2 cellular contexts compared by ENCODE assay signal in the genomic region with DNA sequence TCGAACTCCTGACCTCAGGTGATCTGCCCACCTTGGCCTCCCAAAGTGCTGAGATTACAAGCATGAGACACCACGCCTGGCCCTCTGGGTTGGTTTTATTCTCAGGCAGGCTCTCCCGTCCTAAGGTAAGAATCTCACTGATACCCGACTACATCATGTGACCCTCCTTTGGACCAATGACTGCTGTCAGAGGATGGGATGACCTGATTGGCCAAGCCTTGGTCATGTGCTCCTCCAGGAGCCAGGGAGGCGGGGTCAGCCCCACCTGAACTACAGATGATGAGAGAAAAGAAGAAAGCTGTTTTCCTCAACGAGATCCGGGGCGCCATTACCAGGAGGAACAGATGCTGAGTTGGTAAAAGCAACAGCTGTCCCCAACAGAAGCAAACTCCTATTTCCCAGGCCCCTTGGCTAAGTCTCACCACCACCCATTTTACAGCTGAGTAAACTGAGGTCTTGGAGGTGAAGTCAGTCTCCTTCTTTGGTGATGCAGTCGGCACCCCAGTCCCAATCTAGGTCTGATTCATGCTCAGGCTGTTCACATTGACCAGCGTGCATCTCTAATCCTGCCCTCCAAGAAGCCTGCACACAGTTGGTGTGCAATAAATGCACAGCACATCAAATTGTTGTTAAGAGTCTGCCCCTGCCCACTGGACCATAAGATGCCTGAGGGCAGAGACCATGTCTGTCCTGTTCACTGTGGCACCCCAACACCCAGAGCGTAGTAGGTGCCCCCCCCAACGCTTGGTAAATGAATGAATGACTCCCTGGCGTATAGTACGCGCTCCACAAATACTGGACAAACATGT.
TF ChIP-seq lines count a peak whose summit lies in the region.

No MANE protein-coding gene starts in this region.

TF ChIP-seq in Ishikawa, 13 proteins besides CTCF, POLR2A, EP300 and RAD21 (continued from another document):
- TF ChIP-seq REST (IDR thresholded peaks at IDR 0.05; ENCODE audit: low read depth) (no peak), TCF12 (IDR thresholded peaks at IDR 0.05; ENCODE audit: low read depth) (no peak), CREB1 (IDR thresholded peaks at IDR 0.05; ENCODE audit: low read depth) (no peak), EGR1 (IDR thresholded peaks at IDR 0.05) (no peak), NFIC (IDR thresholded peaks at IDR 0.05) (no peak), YY1 (IDR thresholded peaks at IDR 0.05; ENCODE audit: low read depth) (no peak), ZBTB7A (IDR thresholded peaks at IDR 0.05; ENCODE audit: low read depth) (no peak)
- TF ChIP-seq, protein P1, sequence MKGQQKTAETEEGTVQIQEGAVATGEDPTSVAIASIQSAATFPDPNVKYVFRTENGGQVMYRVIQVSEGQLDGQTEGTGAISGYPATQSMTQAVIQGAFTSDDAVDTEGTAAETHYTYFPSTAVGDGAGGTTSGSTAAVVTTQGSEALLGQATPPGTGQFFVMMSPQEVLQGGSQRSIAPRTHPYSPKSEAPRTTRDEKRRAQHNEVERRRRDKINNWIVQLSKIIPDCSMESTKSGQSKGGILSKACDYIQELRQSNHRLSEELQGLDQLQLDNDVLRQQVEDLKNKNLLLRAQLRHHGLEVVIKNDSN (IDR thresholded peaks at IDR 0.05): peak; percentile 95

TF ChIP-seq in K562, 482 proteins besides CTCF, POLR2A, EP300 and RAD21 (continued from another document and continues in another):
- TF ChIP-seq, protein P2, sequence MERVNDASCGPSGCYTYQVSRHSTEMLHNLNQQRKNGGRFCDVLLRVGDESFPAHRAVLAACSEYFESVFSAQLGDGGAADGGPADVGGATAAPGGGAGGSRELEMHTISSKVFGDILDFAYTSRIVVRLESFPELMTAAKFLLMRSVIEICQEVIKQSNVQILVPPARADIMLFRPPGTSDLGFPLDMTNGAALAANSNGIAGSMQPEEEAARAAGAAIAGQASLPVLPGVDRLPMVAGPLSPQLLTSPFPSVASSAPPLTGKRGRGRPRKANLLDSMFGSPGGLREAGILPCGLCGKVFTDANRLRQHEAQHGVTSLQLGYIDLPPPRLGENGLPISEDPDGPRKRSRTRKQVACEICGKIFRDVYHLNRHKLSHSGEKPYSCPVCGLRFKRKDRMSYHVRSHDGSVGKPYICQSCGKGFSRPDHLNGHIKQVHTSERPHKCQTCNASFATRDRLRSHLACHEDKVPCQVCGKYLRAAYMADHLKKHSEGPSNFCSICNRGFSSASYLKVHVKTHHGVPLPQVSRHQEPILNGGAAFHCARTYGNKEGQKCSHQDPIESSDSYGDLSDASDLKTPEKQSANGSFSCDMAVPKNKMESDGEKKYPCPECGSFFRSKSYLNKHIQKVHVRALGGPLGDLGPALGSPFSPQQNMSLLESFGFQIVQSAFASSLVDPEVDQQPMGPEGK (CRISPR knock-in tag; IDR thresholded peaks at IDR 0.05; ENCODE audit: borderline replicate concordance): no peak
- TF ChIP-seq ZNF121 (CRISPR knock-in tag; conservative IDR thresholded peaks at IDR 0.05) (no peak), JUND (IDR thresholded peaks at IDR 0.05; ENCODE audit: borderline replicate concordance, low read depth, low read length) (no peak), JUND (tag; IDR thresholded peaks at IDR 0.05; ENCODE audit: borderline replicate concordance, low read depth, low read length) (0 out of 3 replicates have a peak, but pooled peaks have one; percentile 13), ZNF24 (IDR thresholded peaks at IDR 0.05) (peak; percentile 77), BRCA1 (IDR thresholded peaks at IDR 0.05) (no peak), BRCA1 (CRISPR knock-in tag; IDR thresholded peaks at IDR 0.05) (no peak), KDM1A (IDR thresholded peaks at IDR 0.05) (peak; percentile 90 to 95), SRSF1 (IDR thresholded peaks at IDR 0.05; ENCODE audit: low read depth, low read length) (no peak), FOXK2 (conservative IDR thresholded peaks at IDR 0.05 in 1 of 2, IDR thresholded peaks at IDR 0.05 in 1 of 2; ENCODE audit: low read depth in 2 of 2) (no peak), L3MBTL2 (IDR thresholded peaks at IDR 0.05) (no peak), NCOA4 (IDR thresholded peaks at IDR 0.05; ENCODE audit: partially characterized antibody) (no peak), XRCC5 (IDR thresholded peaks at IDR 0.05; ENCODE audit: low read depth, low read length) (peak; percentile 31; the same call in 1 of the 2 replicates), ZBTB1 (CRISPR knock-in tag; IDR thresholded peaks at IDR 0.05; ENCODE audit: borderline replicate concordance, low read depth) (no peak), PTBP1 (IDR thresholded peaks at IDR 0.05; ENCODE audit: low read depth, low read length) (peak; percentile 82; the same call in 1 of the 2 replicates), ZNF609 (CRISPR knock-in tag; IDR thresholded peaks at IDR 0.05; ENCODE audit: borderline replicate concordance) (no peak), JUNB (CRISPR knock-in tag; conservative IDR thresholded peaks at IDR 0.05) (no peak), SNRNP70 (optimal IDR thresholded peaks at IDR 0.05; ENCODE audit: low read depth, low read length) (no peak), TBP (optimal IDR thresholded peaks at IDR 0.05; ENCODE audit: low read depth, low read length) (no peak), MEF2A (IDR thresholded peaks at IDR 0.05; ENCODE audit: control insufficient read depth, low read depth, low read length) (no peak), PTRF (tag; IDR thresholded peaks at IDR 0.05) (no peak), MAX (CRISPR knock-in tag; IDR thresholded peaks at IDR 0.05) (no peak), ZNF778 (CRISPR knock-in tag; IDR thresholded peaks at IDR 0.05) (no peak), HNRNPK (IDR thresholded peaks at IDR 0.05; ENCODE audit: low read depth, low read length, poor library complexity, severe bottlenecking) (no peak), SAP30 (IDR thresholded peaks at IDR 0.05; ENCODE audit: borderline replicate concordance, insufficient read depth, low read depth, low read length, poor library complexity, severe bottlenecking) (no peak), SAFB (IDR thresholded peaks at IDR 0.05; ENCODE audit: borderline replicate concordance, low read depth, low read length) (no peak), CREBBP (IDR thresholded peaks at IDR 0.05; ENCODE audit: low read depth, low read length) (no peak), ZNF407 (IDR thresholded peaks at IDR 0.05; ENCODE audit: low read depth) (no peak), FOS (IDR thresholded peaks at IDR 0.05; ENCODE audit: extremely low read depth, insufficient read length) (peak; percentile 83), ZFX (CRISPR knock-in tag; IDR thresholded peaks at IDR 0.05) (no peak), CAMTA2 (CRISPR knock-in tag; conservative IDR thresholded peaks at IDR 0.05) (no peak), TCF3 (CRISPR knock-in tag; IDR thresholded peaks at IDR 0.05) (no peak), ATF1 (CRISPR knock-in tag; IDR thresholded peaks at IDR 0.05) (no peak), ATF1 (tag; IDR thresholded peaks at IDR 0.05) (0 out of 2 replicates have a peak, but pooled peaks have one; percentile 24), BMI1 (IDR thresholded peaks at IDR 0.05; ENCODE audit: low read length) (no peak), HNRNPL (IDR thresholded peaks at IDR 0.05; ENCODE audit: low read depth, low read length) (no peak), KHSRP (IDR thresholded peaks at IDR 0.05) (no peak), CBFA2T2 (conservative IDR thresholded peaks at IDR 0.05) (peak; percentile 68)
- TF ChIP-seq, protein P3, sequence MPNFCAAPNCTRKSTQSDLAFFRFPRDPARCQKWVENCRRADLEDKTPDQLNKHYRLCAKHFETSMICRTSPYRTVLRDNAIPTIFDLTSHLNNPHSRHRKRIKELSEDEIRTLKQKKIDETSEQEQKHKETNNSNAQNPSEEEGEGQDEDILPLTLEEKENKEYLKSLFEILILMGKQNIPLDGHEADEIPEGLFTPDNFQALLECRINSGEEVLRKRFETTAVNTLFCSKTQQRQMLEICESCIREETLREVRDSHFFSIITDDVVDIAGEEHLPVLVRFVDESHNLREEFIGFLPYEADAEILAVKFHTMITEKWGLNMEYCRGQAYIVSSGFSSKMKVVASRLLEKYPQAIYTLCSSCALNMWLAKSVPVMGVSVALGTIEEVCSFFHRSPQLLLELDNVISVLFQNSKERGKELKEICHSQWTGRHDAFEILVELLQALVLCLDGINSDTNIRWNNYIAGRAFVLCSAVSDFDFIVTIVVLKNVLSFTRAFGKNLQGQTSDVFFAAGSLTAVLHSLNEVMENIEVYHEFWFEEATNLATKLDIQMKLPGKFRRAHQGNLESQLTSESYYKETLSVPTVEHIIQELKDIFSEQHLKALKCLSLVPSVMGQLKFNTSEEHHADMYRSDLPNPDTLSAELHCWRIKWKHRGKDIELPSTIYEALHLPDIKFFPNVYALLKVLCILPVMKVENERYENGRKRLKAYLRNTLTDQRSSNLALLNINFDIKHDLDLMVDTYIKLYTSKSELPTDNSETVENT (CRISPR knock-in tag; IDR thresholded peaks at IDR 0.05): no peak
